Comparison of ENCODE assay signal across 8 cellular contexts in the genomic region with DNA sequence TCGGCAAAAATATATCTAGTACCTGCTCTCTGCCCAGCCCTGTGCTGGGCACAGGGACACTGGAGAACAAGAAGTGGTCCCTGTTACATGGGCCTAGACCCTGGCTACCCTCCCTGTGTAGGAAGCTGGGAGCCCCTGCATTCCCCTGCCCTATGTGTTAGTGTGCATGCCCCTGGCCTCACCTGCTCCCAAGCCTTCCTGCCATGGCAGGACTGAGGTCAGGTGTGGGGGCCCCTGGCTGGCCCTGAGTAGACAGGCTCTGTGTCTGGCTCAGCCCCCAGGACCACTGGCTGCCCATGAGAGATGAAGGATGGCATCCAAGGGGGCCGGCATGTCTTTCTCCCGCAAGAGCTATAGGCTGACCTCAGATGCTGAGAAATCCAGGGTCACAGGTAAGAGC. TPM values are rescaled to one million over a fixed set of nuclear protein-coding genes. Genes with fewer than 3 reads are reported as not detected.
DNase-seq lines count a peak whose midpoint lies in the region; ATAC-seq and TF ChIP-seq lines count a peak whose summit lies in the region.
"Not testable (repeated sequence)": the region's sequence is repeated elsewhere in the genome, so short reads cannot be mapped to it uniquely, and the experiment has no call there.
"Had no signal": no experiment of that assay in that cellular context is flagged by ENCODE, and none has a peak within 500 bp of the region (broad histone marks: within the 10 kb centered on the region; RNA-seq: fewer than 3 reads in every experiment).

No MANE protein-coding gene starts in this region.

- H3K9me2 ChIP-seq in OCI-LY1 (ENCODE audit: low read depth, low read length) = not testable (repeated sequence)

- H4K20me1 ChIP-seq in DND-41 (ENCODE audit: insufficient read depth, low read length); OCI-LY1 (ENCODE audit: insufficient read depth, low read length): not testable (repeated sequence)

- H3K9me3 ChIP-seq in DND-41 (ENCODE audit: insufficient read depth, low read length, severe bottlenecking); OCI-LY1 (ENCODE audit: low read length): not testable (repeated sequence)

- not testable (repeated sequence) for H2AFZ ChIP-seq in DND-41 (ENCODE audit: low read depth, low read length); OCI-LY1 (ENCODE audit: low read length)

- not testable (repeated sequence) for DNase-seq in DND-41; activated CD4-positive, alpha-beta T cell treated with anti-CD3 and anti-CD28 coated beads, Interleukin-2, amount 10 ng/mL, durations not matched to agents 24 days and 14 days; activated naive CD4-positive, alpha-beta T cell treated with anti-CD3 and anti-CD28 coated beads, Interleukin-2, amount 10 ng/mL, durations not matched to agents 7 days and 5 days; coronary artery (ENCODE audit: low spot score); memory B cell (ENCODE audit: low spot score in 2 of 2); osteocyte (ENCODE audit: extremely low spot score, unreplicated experiment)

- not testable (repeated sequence) for H3F3A ChIP-seq in OCI-LY1 (ENCODE audit: insufficient read depth, low read length)

- not testable (repeated sequence) for H3K27me3 ChIP-seq in DND-41 (ENCODE audit: insufficient read depth, low read length, poor library complexity); OCI-LY1 (ENCODE audit: insufficient read depth, low read length)

- H3K9ac ChIP-seq in DND-41 (ENCODE audit: low read depth, low read length) = peak overlapping the region; percentile 79; the same call in 1 of the 2 replicates
- not testable (repeated sequence) for H3K9ac ChIP-seq in OCI-LY1 (ENCODE audit: low read length)

- not testable (repeated sequence) for H3K9me3 Mint-ChIP-seq in activated CD4-positive, alpha-beta T cell treated with anti-CD3 and anti-CD28 coated beads, Interleukin-2, amount 10 ng/mL, durations not matched to agents 24 days and 14 days; activated naive CD4-positive, alpha-beta T cell treated with anti-CD3 and anti-CD28 coated beads, Interleukin-2, amount 10 ng/mL, durations not matched to agents 7 days and 5 days; memory B cell; osteocyte (ENCODE audit: unreplicated experiment)

- H3K79me2 ChIP-seq in DND-41 (ENCODE audit: insufficient read depth, low read length) = peaks cover 29% of the 10 kb centered on the region
- not testable (repeated sequence) for H3K79me2 ChIP-seq in OCI-LY1 (ENCODE audit: insufficient read depth, low read length)

- peak overlapping the region; percentile 99 for H3K4me3 Mint-ChIP-seq in activated CD4-positive, alpha-beta T cell treated with anti-CD3 and anti-CD28 coated beads, Interleukin-2, amount 10 ng/mL, durations not matched to agents 24 days and 14 days
- peak overlapping the region; percentile 97 for H3K4me3 Mint-ChIP-seq in activated naive CD4-positive, alpha-beta T cell treated with anti-CD3 and anti-CD28 coated beads, Interleukin-2, amount 10 ng/mL, durations not matched to agents 7 days and 5 days
- H3K4me3 Mint-ChIP-seq in memory B cell (peak overlapping the region; percentile 96), osteocyte (ENCODE audit: unreplicated experiment) (peak overlapping the region; percentile 97)

- H3K4me1 ChIP-seq in DND-41 (ENCODE audit: insufficient read depth, low read length) (peaks cover 28% of the 10 kb centered on the region), OCI-LY1 (ENCODE audit: insufficient read depth, low read length, severe bottlenecking) (peaks cover 25% of the 10 kb centered on the region)

- CTCF ChIA-PET in activated naive CD4-positive, alpha-beta T cell treated with anti-CD3 and anti-CD28 coated beads, Interleukin-2, amount 10 ng/mL, durations not matched to agents 7 days and 5 days (lab: Charles Lee) = interaction anchor here (1.6 kb wide), 1 partner anchor 151 kb away, joined by 6 read pairs; no protein-coding TSS in a partner anchor

- intact Hi-C loops in activated CD4-positive, alpha-beta T cell treated with anti-CD3 and anti-CD28 coated beads, Interleukin-2, amount 10 ng/mL, durations not matched to agents 24 days and 14 days (cut with micrococcal nuclease) = not testable (repeated sequence)

- not testable (repeated sequence) for H3K36me3 ChIP-seq in DND-41 (ENCODE audit: insufficient read depth, low read length); OCI-LY1 (ENCODE audit: insufficient read depth, low read length)

- peak overlapping the region; percentile 69 for H3K4me2 ChIP-seq in DND-41 (ENCODE audit: insufficient read depth, low read length)
- peak overlapping the region; percentile 97; the same call in 1 of the 2 replicates for H3K4me2 ChIP-seq in OCI-LY1 (ENCODE audit: low read length)

- peak overlapping the region in 1 of 2 experiments; percentile 81; a peak in 2 of 4 replicates for H3K4me3 ChIP-seq in DND-41 (ENCODE audit: low read depth in 1 of 2, low read length in 2 of 2)
- H3K4me3 ChIP-seq in OCI-LY1 (ENCODE audit: low read depth, low read length, poor library complexity, severe bottlenecking) = not testable (repeated sequence)
- peak overlapping the region; percentile 2 for H3K4me3 ChIP-seq in coronary artery

- not testable (repeated sequence) for H3K27ac ChIP-seq in DND-41 (ENCODE audit: low read length); OCI-LY1 (ENCODE audit: low read depth, low read length, poor library complexity, severe bottlenecking); coronary artery

- not testable (repeated sequence) for H3K27me3 Mint-ChIP-seq in activated CD4-positive, alpha-beta T cell treated with anti-CD3 and anti-CD28 coated beads, Interleukin-2, amount 10 ng/mL, durations not matched to agents 24 days and 14 days; memory B cell; osteocyte (ENCODE audit: unreplicated experiment)
- peaks cover 30% of the 10 kb centered on the region for H3K27me3 Mint-ChIP-seq in activated naive CD4-positive, alpha-beta T cell treated with anti-CD3 and anti-CD28 coated beads, Interleukin-2, amount 10 ng/mL, durations not matched to agents 7 days and 5 days

- not testable (repeated sequence) for TF ChIP-seq CTCF in DND-41 (IDR thresholded peaks at IDR 0.05; ENCODE audit: borderline replicate concordance, extremely low read depth, low read length, poor library complexity, severe bottlenecking); OCI-LY1 (IDR thresholded peaks at IDR 0.05; ENCODE audit: low read length); coronary artery (IDR thresholded peaks at IDR 0.05); osteocyte (IDR thresholded peaks at IDR 0.05)

- not testable (repeated sequence) for ATAC-seq in DND-41 (ENCODE audit: insufficient read depth, low read depth); memory B cell (ENCODE audit: low read depth)

- H3K36me3 Mint-ChIP-seq in activated CD4-positive, alpha-beta T cell treated with anti-CD3 and anti-CD28 coated beads, Interleukin-2, amount 10 ng/mL, durations not matched to agents 24 days and 14 days (ENCODE audit: low read depth); activated naive CD4-positive, alpha-beta T cell treated with anti-CD3 and anti-CD28 coated beads, Interleukin-2, amount 10 ng/mL, durations not matched to agents 7 days and 5 days; memory B cell; osteocyte (ENCODE audit: unreplicated experiment): not testable (repeated sequence)

- not testable (repeated sequence) for H3K27ac Mint-ChIP-seq in activated CD4-positive, alpha-beta T cell treated with anti-CD3 and anti-CD28 coated beads, Interleukin-2, amount 10 ng/mL, durations not matched to agents 24 days and 14 days; activated naive CD4-positive, alpha-beta T cell treated with anti-CD3 and anti-CD28 coated beads, Interleukin-2, amount 10 ng/mL, durations not matched to agents 7 days and 5 days; memory B cell; osteocyte (ENCODE audit: unreplicated experiment)

- peaks cover 20% of the 10 kb centered on the region for H3K4me1 Mint-ChIP-seq in activated CD4-positive, alpha-beta T cell treated with anti-CD3 and anti-CD28 coated beads, Interleukin-2, amount 10 ng/mL, durations not matched to agents 24 days and 14 days
- peaks cover 43% of the 10 kb centered on the region for H3K4me1 Mint-ChIP-seq in activated naive CD4-positive, alpha-beta T cell treated with anti-CD3 and anti-CD28 coated beads, Interleukin-2, amount 10 ng/mL, durations not matched to agents 7 days and 5 days
- H3K4me1 Mint-ChIP-seq in memory B cell (peaks cover 24% of the 10 kb centered on the region), osteocyte (ENCODE audit: unreplicated experiment) (peaks cover 26% of the 10 kb centered on the region)

RNA-seq across cellular contexts. Expression of gene RNF123, which starts 1.5 kb away (rescaled TPM):
- 42.0 and 45.6 TPM in 2 replicates for total RNA-seq in activated CD4-positive, alpha-beta T cell treated with anti-CD3 and anti-CD28 coated beads, Interleukin-2, amount 10 ng/mL, durations not matched to agents 24 days and 14 days
- total RNA-seq in osteocyte = 50.9 and 61.0 TPM in 2 replicates

RNA-seq across cellular contexts. Expression of gene MST1, which starts 1.6 kb away (rescaled TPM):
- 7.5 and 7.6 TPM in 2 replicates for total RNA-seq in activated CD4-positive, alpha-beta T cell treated with anti-CD3 and anti-CD28 coated beads, Interleukin-2, amount 10 ng/mL, durations not matched to agents 24 days and 14 days
- 35.9 and 38.3 TPM in 2 replicates for total RNA-seq in osteocyte

RNA-seq across cellular contexts. Expression of gene APEH, which starts 16.7 kb away (rescaled TPM):
- total RNA-seq in activated CD4-positive, alpha-beta T cell treated with anti-CD3 and anti-CD28 coated beads, Interleukin-2, amount 10 ng/mL, durations not matched to agents 24 days and 14 days = 111 and 117 TPM in 2 replicates
- total RNA-seq in osteocyte = 98.5 and 105 TPM in 2 replicates

RNA-seq across cellular contexts. Expression of gene AMIGO3, which starts 28.6 kb away (rescaled TPM):
- total RNA-seq in activated CD4-positive, alpha-beta T cell treated with anti-CD3 and anti-CD28 coated beads, Interleukin-2, amount 10 ng/mL, durations not matched to agents 24 days and 14 days = 0.21 TPM in 1 of 2 replicates, not detected in the other
- not detected in 2 replicates for total RNA-seq in osteocyte
- total RNA-seq: activated naive CD4-positive, alpha-beta T cell treated with anti-CD3 and anti-CD28 coated beads, Interleukin-2, amount 50 U/mL, for 72 hours had no signal

RNA-seq across cellular contexts. Expression of gene GMPPB, which starts 32.9 kb away (rescaled TPM):
- 43.5 and 45.8 TPM in 2 replicates for total RNA-seq in activated CD4-positive, alpha-beta T cell treated with anti-CD3 and anti-CD28 coated beads, Interleukin-2, amount 10 ng/mL, durations not matched to agents 24 days and 14 days
- 27.3 and 27.5 TPM in 2 replicates for total RNA-seq in osteocyte
